Comparison of ENCODE assay signal across 9 cellular contexts in the genomic region with DNA sequence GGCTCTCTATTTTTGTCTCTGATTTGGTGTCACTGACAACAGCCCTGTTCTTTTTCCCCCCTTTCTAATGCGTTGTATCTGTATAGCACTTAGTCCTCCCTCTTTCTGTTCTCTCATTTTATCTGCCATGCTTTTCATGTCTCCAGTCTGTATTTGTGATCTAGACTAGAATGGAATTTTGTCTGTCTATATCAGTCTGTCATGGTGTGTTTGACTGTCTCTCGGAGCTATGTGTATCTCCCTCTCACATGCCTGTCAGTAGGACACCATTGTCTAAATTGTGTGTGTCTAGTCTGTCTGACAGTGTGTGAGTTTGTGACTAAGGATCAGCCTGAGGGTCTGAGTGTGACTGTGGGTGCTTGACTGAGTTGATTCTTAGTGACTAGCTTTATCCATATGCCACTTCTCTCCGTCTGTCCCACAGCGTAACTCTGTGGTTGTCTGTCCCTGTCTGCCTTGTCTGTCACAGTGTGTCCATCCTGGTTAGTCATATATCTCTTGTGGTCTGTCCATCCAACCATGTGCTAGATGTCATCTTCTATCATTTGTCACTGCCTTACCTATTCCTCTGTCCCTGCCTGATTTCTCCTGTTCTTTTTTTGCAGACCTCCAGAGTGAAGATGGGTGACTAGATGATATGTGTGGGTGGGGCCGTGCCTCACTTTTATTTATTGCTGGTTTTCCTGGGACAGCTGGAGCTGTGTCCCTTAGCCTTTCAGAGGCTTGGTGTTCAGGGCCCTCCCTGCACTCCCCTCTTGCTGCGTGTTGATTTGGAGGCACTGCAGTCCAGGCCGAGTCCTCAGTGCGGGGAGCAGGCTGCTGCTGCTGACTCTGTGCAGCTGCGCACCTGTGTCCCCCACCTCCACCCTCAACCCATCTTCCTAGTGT. TPM values are rescaled to one million over a fixed set of nuclear protein-coding genes. Genes with fewer than 3 reads are reported as not detected.
DNase-seq lines count a peak whose midpoint lies in the region; ATAC-seq, FAIRE-seq and TF ChIP-seq lines count a peak whose summit lies in the region.
"Had no signal": no experiment of that assay in that cellular context is flagged by ENCODE, and none has a peak within 500 bp of the region (broad histone marks: within the 10 kb centered on the region; RNA-seq: fewer than 3 reads in every experiment).

No MANE protein-coding gene starts in this region.

- H3K4me2 ChIP-seq in Karpas-422 (ENCODE audit: low read depth, low read length, poor library complexity, severe bottlenecking) (peak overlapping the region; percentile 85), astrocyte (ENCODE audit: low read length) (peak overlapping the region; percentile 97)

- H3K36me3 Mint-ChIP-seq in Calu3 (ENCODE audit: insufficient read depth, unreplicated experiment): peaks cover 73% of the 10 kb centered on the region
- peaks cover 22% of the 10 kb centered on the region for H3K36me3 Mint-ChIP-seq in astrocyte (ENCODE audit: low read depth, unreplicated experiment)

- no TSS peak for BruUV-seq in Calu3 (replicated peaks; lab: Mats Ljungman, UMichigan)

- CTCF ChIA-PET in Calu3 (lab: Charles Lee): interaction anchor here (0.6 to 0.8 kb wide), 2 partner anchors 16 kb away, joined by 3 to 4 read pairs; no protein-coding TSS in a partner anchor

- H3K9me3 ChIP-seq in Karpas-422 (ENCODE audit: low read length) (no peaks in the 10 kb centered on the region), astrocyte (ENCODE audit: insufficient read depth, low read depth, low read length) (no peaks in the 10 kb centered on the region), neuron (ENCODE audit: low read length) (no peaks in the 10 kb centered on the region)

- peak overlapping the region; percentile 100 for H3K9ac ChIP-seq in Karpas-422 (ENCODE audit: low read length)
- H3K9ac ChIP-seq in astrocyte (ENCODE audit: low read length): no peak overlapping the region

- H2AFZ ChIP-seq in Karpas-422 (ENCODE audit: low read length): no peak overlapping the region
- no peak overlapping the region for H2AFZ ChIP-seq in astrocyte (ENCODE audit: low read depth, low read length)
- no peak overlapping the region for H2AFZ ChIP-seq in neuron (ENCODE audit: low read depth, low read length)

- H3K4me3 ChIP-seq in Karpas-422 (ENCODE audit: low read length): peak overlapping the region; percentile 92
- no peak overlapping the region for H3K4me3 ChIP-seq in astrocyte (ENCODE audit: insufficient read depth, low read depth, low read length)
- H3K4me3 ChIP-seq in neuron (ENCODE audit: low read length): peak overlapping the region; percentile 76

- H3K36me3 ChIP-seq in Karpas-422 (ENCODE audit: insufficient read depth, low read length) (peaks cover 19% of the 10 kb centered on the region; the same call in 1 of the 2 replicates), astrocyte (ENCODE audit: insufficient read depth, low read length) (peaks cover 24% of the 10 kb centered on the region), neuron (ENCODE audit: insufficient read depth, low read length) (peaks cover 31% of the 10 kb centered on the region)

- no peaks in the 10 kb centered on the region for H3K27me3 Mint-ChIP-seq in Calu3 (ENCODE audit: unreplicated experiment)
- no peaks in the 10 kb centered on the region for H3K27me3 Mint-ChIP-seq in astrocyte (ENCODE audit: low read depth, unreplicated experiment)

- no peak for FAIRE-seq in astrocyte (lab: Jason Lieb, UNC)

- H3K9me2 ChIP-seq in Karpas-422 (replicated peaks; ENCODE audit: insufficient read depth, low read length): no peaks in the 10 kb centered on the region

- H3K27ac Mint-ChIP-seq in Calu3 (ENCODE audit: unreplicated experiment) (peak overlapping the region; percentile 2), astrocyte (ENCODE audit: unreplicated experiment) (peak overlapping the region; percentile 85)

- peaks cover 63% of the 10 kb centered on the region for H3K4me1 ChIP-seq in Karpas-422 (ENCODE audit: low read length)
- peaks cover 49% of the 10 kb centered on the region for H3K4me1 ChIP-seq in astrocyte (ENCODE audit: insufficient read depth, low read length)
- H3K4me1 ChIP-seq in neuron (ENCODE audit: insufficient read depth, low read length): peaks cover 53% of the 10 kb centered on the region

- H3K4me3 Mint-ChIP-seq in Calu3 (ENCODE audit: low read depth, unreplicated experiment) (peak overlapping the region; percentile 71), astrocyte (ENCODE audit: unreplicated experiment) (peak overlapping the region; percentile 88)

- H4K20me1 ChIP-seq in Karpas-422 (ENCODE audit: insufficient read depth, low read depth, low read length) (peaks cover 15% of the 10 kb centered on the region), astrocyte (ENCODE audit: insufficient read depth, low read length) (peaks cover 56% of the 10 kb centered on the region)

- DNase-seq in Calu3: no peak
- DNase-seq in Karpas-422: no peak
- no peak for DNase-seq in astrocyte (ENCODE audit: low read depth)
- DNase-seq in stimulated activated CD4-positive, alpha-beta T cell treated with anti-CD3 and anti-CD28 coated beads, Interleukin-4, amount 100 ng/mL, for 4 hours: no peak
- DNase-seq: activated CD4-positive, CD25-positive, alpha-beta regulatory T cell; GF-D8 had no signal

- TF ChIP-seq CTCF in Calu3 (IDR thresholded peaks at IDR 0.05; ENCODE audit: unreplicated experiment): no peak
- TF ChIP-seq CTCF in astrocyte (IDR thresholded peaks at IDR 0.05; ENCODE audit: insufficient read depth, low read depth, low read length): no peak

- intact Hi-C loops in Calu3 (cut with micrococcal nuclease; ENCODE audit: unreplicated experiment): no loop called here

- H3K4me1 Mint-ChIP-seq in Calu3 (ENCODE audit: low read depth, unreplicated experiment): peaks cover 61% of the 10 kb centered on the region
- H3K4me1 Mint-ChIP-seq in astrocyte (ENCODE audit: low read depth, unreplicated experiment): peaks cover 36% of the 10 kb centered on the region

- no peaks in the 10 kb centered on the region for H3K9me3 Mint-ChIP-seq in Calu3 (ENCODE audit: low read depth, unreplicated experiment)
- no peaks in the 10 kb centered on the region for H3K9me3 Mint-ChIP-seq in astrocyte (ENCODE audit: unreplicated experiment)

- H3K27me3 ChIP-seq in Karpas-422 (ENCODE audit: low read length) (no peaks in the 10 kb centered on the region), astrocyte (ENCODE audit: insufficient read depth, low read length) (no peaks in the 10 kb centered on the region), neuron (ENCODE audit: insufficient read depth, low read length) (no peaks in the 10 kb centered on the region)

- H3K27ac ChIP-seq in Karpas-422 (ENCODE audit: low read length): no peak overlapping the region
- no peak overlapping the region for H3K27ac ChIP-seq in astrocyte (ENCODE audit: low read depth, low read length)

- H3K79me2 ChIP-seq in Karpas-422 (ENCODE audit: low read length) (peaks cover 71% of the 10 kb centered on the region), astrocyte (ENCODE audit: insufficient read depth, low read length) (peaks cover 72% of the 10 kb centered on the region)

- ATAC-seq in HG03108 (IDR thresholded peaks at IDR 0.05; ENCODE audit: unreplicated experiment): no peak
- ATAC-seq in HG03521 (IDR thresholded peaks at IDR 0.05; ENCODE audit: unreplicated experiment): no peak

RNA-seq across cellular contexts. Expression of a gene that starts 1.4 kb away (rescaled TPM):
- total RNA-seq in Calu3 (2022) (47.1 and 50.9 TPM in 2 replicates), astrocyte (56.6 and 56.9 TPM in 2 replicates)
- total RNA-seq in Karpas-422 (2014; rRNA removed; shearing (Covaris generic); ENCODE audit: low replicate concordance): 42.9 and 68.7 TPM in 2 replicates

RNA-seq across cellular contexts. Expression of a gene that starts 2.9 kb away (rescaled TPM):
- total RNA-seq in Calu3 (2022): 141 and 155 TPM in 2 replicates
- 386 and 447 TPM in 2 replicates for total RNA-seq in Karpas-422 (2014; rRNA removed; shearing (Covaris generic); ENCODE audit: low replicate concordance)
- total RNA-seq in astrocyte: 175 and 202 TPM in 2 replicates

RNA-seq across cellular contexts. Expression of a gene that starts 7.8 kb away (rescaled TPM):
- total RNA-seq in Calu3 (2022) (41.2 and 43.3 TPM in 2 replicates), astrocyte (26.9 and 31.6 TPM in 2 replicates)
- 42.2 and 44.4 TPM in 2 replicates for total RNA-seq in Karpas-422 (2014; rRNA removed; shearing (Covaris generic); ENCODE audit: low replicate concordance)

RNA-seq across cellular contexts. Expression of a gene that starts 13.8 kb away (rescaled TPM):
- 19.7 and 20.2 TPM in 2 replicates for total RNA-seq in Calu3 (2022)
- total RNA-seq in Karpas-422 (2014; rRNA removed; shearing (Covaris generic); ENCODE audit: low replicate concordance): 28.1 and 34.7 TPM in 2 replicates
- total RNA-seq in astrocyte: 4.2 and 4.3 TPM in 2 replicates

RNA-seq across cellular contexts. Expression of a gene that starts 30.9 kb away (rescaled TPM):
- total RNA-seq in Calu3 (2022): 24.2 and 28.5 TPM in 2 replicates
- 19.8 and 23.3 TPM in 2 replicates for total RNA-seq in Karpas-422 (2014; rRNA removed; shearing (Covaris generic); ENCODE audit: low replicate concordance)
- total RNA-seq in astrocyte: 31.0 and 36.1 TPM in 2 replicates
